ENCODE assay signal across 27 cellular contexts in genomic region chr4:128298129-128298758, GRCh38.
"Had no signal": no experiment of that assay in that cellular context is flagged by ENCODE, and none has a peak within 500 bp of the region (broad histone marks: within the 10 kb centered on the region; RNA-seq: fewer than 3 reads in every experiment).

No MANE protein-coding gene starts in this region.

- H3K9me3 ChIP-seq: gastrocnemius medialis, left ventricle myocardium inferior, thoracic aorta, vagina had no signal

- ATAC-seq: activated naive CD4-positive, alpha-beta T cell treated with anti-CD3 and anti-CD28 coated beads, Interleukin-2, amount 50 U/mL, for 72 hours; activated T-cell treated with anti-CD3 and anti-CD28 coated beads, Interleukin-2, amount 50 U/mL, for 72 hours; gastrocnemius medialis; stimulated activated naive CD8-positive, alpha-beta T cell treated with anti-CD3 and anti-CD28 coated beads, Interleukin-15, Interleukin-2, amounts not matched to agents 100 U/mL and 50 U/mL, for 24 hours had no signal

- H3K36me3 ChIP-seq: gastrocnemius medialis, left ventricle myocardium inferior, thoracic aorta, vagina had no signal

- H3K4me3 Mint-ChIP-seq: activated CD4-positive, alpha-beta T cell treated with anti-CD3 and anti-CD28 coated beads for 36 hours; activated T-cell treated with anti-CD3 and anti-CD28 coated beads, Interleukin-2, amount 50 U/mL, for 72 hours; central memory CD8-positive, alpha-beta T cell; immature natural killer cell; naive thymus-derived CD8-positive, alpha-beta T cell; neural crest cell; T-helper 2 cell treated with Interferon-gamma antibody and Interleukin-4, amounts not matched to agents 5 μg/mL and 100 μg/mL, for 36 hours; type B pancreatic cell had no signal

- H3K9me3 Mint-ChIP-seq: activated naive CD4-positive, alpha-beta T cell treated with anti-CD3 and anti-CD28 coated beads, Interleukin-2, amount 50 U/mL, for 72 hours; activated T-cell treated with anti-CD3 and anti-CD28 coated beads, Interleukin-2, amount 50 U/mL, for 72 hours; central memory CD8-positive, alpha-beta T cell; immature natural killer cell; naive thymus-derived CD8-positive, alpha-beta T cell; neural crest cell; T-helper 2 cell treated with Interferon-gamma antibody and Interleukin-4, amounts not matched to agents 5 μg/mL and 100 μg/mL, for 36 hours; type B pancreatic cell had no signal

- H3K27ac ChIP-seq: gastrocnemius medialis, left ventricle myocardium inferior, thoracic aorta, vagina had no signal

- H3K27ac Mint-ChIP-seq: activated CD4-positive, alpha-beta T cell treated with anti-CD3 and anti-CD28 coated beads for 36 hours; activated naive CD4-positive, alpha-beta T cell treated with anti-CD3 and anti-CD28 coated beads, Interleukin-2, amount 50 U/mL, for 72 hours; activated T-cell treated with anti-CD3 and anti-CD28 coated beads, Interleukin-2, amount 50 U/mL, for 72 hours; T-helper 2 cell treated with Interferon-gamma antibody and Interleukin-4, amounts not matched to agents 5 μg/mL and 100 μg/mL, for 36 hours; type B pancreatic cell had no signal

- H3K4me3 ChIP-seq: gastrocnemius medialis, left ventricle myocardium inferior, thoracic aorta, vagina had no signal

- H3K27me3 ChIP-seq: gastrocnemius medialis, vagina had no signal

- H3K4me1 ChIP-seq: gastrocnemius medialis, left ventricle myocardium inferior, vagina had no signal

- H3K4me1 Mint-ChIP-seq: activated CD4-positive, alpha-beta T cell treated with anti-CD3 and anti-CD28 coated beads for 36 hours; central memory CD8-positive, alpha-beta T cell; immature natural killer cell; neural crest cell had no signal

- FAIRE-seq: bronchial epithelial cell, endometrium had no signal

- DNase-seq: activated CD4-positive, alpha-beta T cell treated with anti-CD3 and anti-CD28 coated beads for 36 hours; activated CD4-positive, CD25-positive, alpha-beta regulatory T cell; activated naive CD4-positive, alpha-beta T cell; activated T-cell treated with anti-CD3 and anti-CD28 coated beads for 4 hours; activated T-cell treated with anti-CD3 and anti-CD28 coated beads, Interleukin-2, amount 50 U/mL, for 72 hours; dermis blood vessel endothelial cell; effector CD4-positive, alpha-beta T cell; gastrocnemius medialis; hippocampal formation; immature natural killer cell; left ventricle myocardium inferior; mammary epithelial cell; nucleus accumbens; right cardiac atrium; stimulated activated CD4-positive, alpha-beta T cell treated with anti-CD3 and anti-CD28 coated beads, Interleukin-2, amount 100 ng/mL, for 48 hours; stimulated activated naive CD8-positive, alpha-beta T cell treated with anti-CD3 and anti-CD28 coated beads, Interleukin-15, Interleukin-2, amounts not matched to agents 100 U/mL and 50 U/mL, for 24 hours; T-helper 1 cell had no signal

- H3K27me3 Mint-ChIP-seq: activated CD4-positive, alpha-beta T cell treated with anti-CD3 and anti-CD28 coated beads for 36 hours; central memory CD8-positive, alpha-beta T cell; naive thymus-derived CD8-positive, alpha-beta T cell; type B pancreatic cell had no signal
